Comparison of ENCODE assay signal across 3 cellular contexts in genomic region chr5:155127552-155127951, GRCh38.
"Had no signal": no experiment of that assay in that cellular context is flagged by ENCODE, and none has a peak within 500 bp of the region (broad histone marks: within the 10 kb centered on the region; RNA-seq: fewer than 3 reads in every experiment).

No MANE protein-coding gene starts in this region.

- H3K4me3 ChIP-seq: GM12878 had no signal

- DNase-seq: GDM1, GF-D8 had no signal
